In the genomic region with DNA sequence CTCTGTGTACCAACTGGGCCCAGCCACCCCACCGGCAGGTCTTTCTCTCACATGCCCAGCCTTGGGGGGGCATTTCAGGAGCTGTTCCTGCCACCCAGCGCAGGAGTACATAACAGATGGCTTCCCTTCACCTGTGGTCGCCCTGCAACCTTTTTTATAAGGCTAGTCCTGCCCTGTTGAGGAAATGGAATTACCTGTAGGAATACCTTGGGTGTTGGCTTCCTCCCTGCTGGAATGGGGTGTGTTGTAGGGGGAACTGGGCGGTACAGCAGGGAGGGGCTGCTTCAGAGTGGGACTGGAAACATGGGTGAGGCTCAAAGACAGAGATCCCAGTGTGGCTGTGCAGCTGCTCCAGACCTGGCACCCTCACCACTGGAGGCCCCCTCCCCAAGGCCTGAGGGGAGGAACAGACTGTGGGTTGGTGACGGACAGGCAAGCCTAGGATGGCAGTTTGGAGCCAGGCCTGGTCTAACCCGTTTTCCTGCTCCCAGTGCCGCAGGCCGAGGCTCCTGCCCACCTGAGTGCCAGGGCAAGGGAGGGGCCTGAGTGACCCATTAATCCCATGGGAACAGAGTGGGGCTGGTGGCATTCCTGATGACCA, we compare ENCODE assay signal across 2 cellular contexts.
TF ChIP-seq lines count a peak whose summit lies in the region.

No MANE protein-coding gene starts in this region.

TF ChIP-seq in Ishikawa, 13 proteins besides CTCF, POLR2A, EP300 and RAD21:
- TF ChIP-seq ZBTB7A (IDR thresholded peaks at IDR 0.05; ENCODE audit: low read depth) (peak; percentile 42; the same call in 1 of the 2 replicates), TCF12 (IDR thresholded peaks at IDR 0.05; ENCODE audit: low read depth) (no peak)

TF ChIP-seq in H1, 55 proteins besides CTCF, POLR2A, EP300 and RAD21:
- TF ChIP-seq SUZ12 (IDR thresholded peaks at IDR 0.05; ENCODE audit: low read length) (peak; percentile 2; the same call in 1 of the 2 replicates), POLR2AphosphoS5 (IDR thresholded peaks at IDR 0.05; ENCODE audit: low read depth, low read length) (no peak)
